In the genomic region with DNA sequence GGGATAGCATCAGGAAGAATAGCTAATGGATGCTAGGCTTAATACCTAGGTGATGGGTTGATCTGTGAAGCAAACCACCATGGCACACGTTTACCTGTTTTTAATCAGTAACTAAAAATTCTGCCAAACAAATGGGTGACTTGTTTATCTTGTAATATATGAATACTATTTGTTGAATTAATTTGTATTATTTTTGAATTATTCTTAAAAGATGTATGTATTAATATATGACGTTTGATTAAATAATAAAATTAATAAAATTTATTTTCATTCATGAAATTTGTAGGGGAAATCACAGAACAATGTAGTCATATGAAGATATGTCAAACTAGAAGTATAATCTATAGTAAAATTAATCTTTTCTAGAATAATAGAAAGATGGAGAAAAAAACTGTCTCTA, we compare ENCODE assay signal across 7 cellular contexts. TPM values are rescaled to one million over a fixed set of nuclear protein-coding genes. Genes with fewer than 3 reads are reported as not detected.
"Had no signal": no experiment of that assay in that cellular context is flagged by ENCODE, and none has a peak within 500 bp of the region (broad histone marks: within the 10 kb centered on the region; RNA-seq: fewer than 3 reads in every experiment).

No MANE protein-coding gene starts in this region.

- DNase-seq: GOT3 had no signal

RNA-seq across cellular contexts. Expression of gene OR10A7, which starts 32.3 kb away (rescaled TPM):
- total RNA-seq: GM23248, H4, H7, HepG2, HFFc6, HT1080 had no signal

RNA-seq across cellular contexts. Expression of gene OR6C74, which starts 55.8 kb away (rescaled TPM):
- total RNA-seq: GM23248, H4, H7, HepG2, HFFc6, HT1080 had no signal
